21 cellular contexts compared by ENCODE assay signal in genomic region chr9:88819471-88819870, GRCh38.
DNase-seq lines count a peak whose midpoint lies in the region; ATAC-seq, FAIRE-seq and TF ChIP-seq lines count a peak whose summit lies in the region.
"Had no signal": no experiment of that assay in that cellular context is flagged by ENCODE, and none has a peak within 500 bp of the region (broad histone marks: within the 10 kb centered on the region; RNA-seq: fewer than 3 reads in every experiment).

No MANE protein-coding gene starts in this region.

- no peaks in the 10 kb centered on the region for H3K27me3 ChIP-seq in SK-N-SH (ENCODE audit: insufficient read depth)
- H3K27me3 ChIP-seq in astrocyte (ENCODE audit: insufficient read depth, low read length) = peaks cover 2% of the 10 kb centered on the region
- peaks cover 3 to 8% of the 10 kb centered on the region in 2 experiments for H3K27me3 ChIP-seq in mesenchymal stem cell (ENCODE audit: control insufficient read depth in 1 of 2, insufficient read depth in 1 of 2, low read length in 2 of 2)
- peaks cover 0 to 62% (median 0%) of the 10 kb centered on the region in 7 donors for H3K27me3 ChIP-seq in heart right ventricle

- intact Hi-C loops in heart right ventricle (cut with DNase I) = loop anchor here in 2 of 10 donors (10.0 kb wide), 1 partner anchor 175 kb away; the partner anchor contains the start of gene S1PR3 (in 2 of the 2)

- H3K9me3 ChIP-seq in SK-N-SH = no peaks in the 10 kb centered on the region
- no peaks in the 10 kb centered on the region for H3K9me3 ChIP-seq in astrocyte (ENCODE audit: insufficient read depth, low read depth, low read length)
- H3K9me3 ChIP-seq in mesenchymal stem cell (ENCODE audit: control insufficient read depth, low read length) = no peaks in the 10 kb centered on the region
- H3K9me3 ChIP-seq in heart right ventricle = peaks cover 0 to 15% (median 3%) of the 10 kb centered on the region in 11 donors
- H3K9me3 ChIP-seq: A549, HAP-1 had no signal

- no peak overlapping the region for H4K91ac ChIP-seq in mesenchymal stem cell (ENCODE audit: low read length)

- no peaks in the 10 kb centered on the region for H3K36me3 Mint-ChIP-seq in astrocyte (ENCODE audit: low read depth, unreplicated experiment)
- H3K36me3 Mint-ChIP-seq: CD4-positive, CD25-positive, alpha-beta regulatory T cell had no signal

- H3K9me2 ChIP-seq in SK-N-SH = no peaks in the 10 kb centered on the region

- H3K4me1 ChIP-seq in SK-N-SH (ENCODE audit: control insufficient read depth in 1 of 2, insufficient read depth in 2 of 2, low read depth in 1 of 2, low read length in 1 of 2) = peaks cover 28 to 47% of the 10 kb centered on the region in 2 experiments
- H3K4me1 ChIP-seq in astrocyte (ENCODE audit: insufficient read depth, low read length) = peaks cover 53% of the 10 kb centered on the region
- peaks cover 22% of the 10 kb centered on the region for H3K4me1 ChIP-seq in mesenchymal stem cell (ENCODE audit: control insufficient read depth, insufficient read depth, low read depth, low read length)
- peaks cover 3 to 37% (median 16%) of the 10 kb centered on the region in 9 donors for H3K4me1 ChIP-seq in heart right ventricle
- H3K4me1 ChIP-seq: HAP-1 had no signal

- H3K9ac ChIP-seq in SK-N-SH (no peak overlapping the region), astrocyte (ENCODE audit: low read length) (no peak overlapping the region), mesenchymal stem cell (ENCODE audit: low read length) (no peak overlapping the region)

- H3K79me2 ChIP-seq in SK-N-SH (ENCODE audit: insufficient read depth) (no peaks in the 10 kb centered on the region), astrocyte (ENCODE audit: insufficient read depth, low read length) (no peaks in the 10 kb centered on the region)

- ATAC-seq in SK-N-SH treated with all-trans-retinoic acid at 6 μM for 48 hours = no peak
- ATAC-seq in heart right ventricle = no peak
- no peak for ATAC-seq in GM19455 (IDR thresholded peaks at IDR 0.05; ENCODE audit: unreplicated experiment)

- no peak overlapping the region for H4K8ac ChIP-seq in mesenchymal stem cell (ENCODE audit: low read length)

- H3K36me3 ChIP-seq in SK-N-SH (replicated peaks in 1 of 2; ENCODE audit: control insufficient read depth in 1 of 2, insufficient read depth in 2 of 2, low read length in 1 of 2) = no peaks in the 10 kb centered on the region
- no peaks in the 10 kb centered on the region for H3K36me3 ChIP-seq in astrocyte (ENCODE audit: insufficient read depth, low read length)
- no peaks in the 10 kb centered on the region for H3K36me3 ChIP-seq in mesenchymal stem cell (ENCODE audit: control insufficient read depth in 1 of 2, insufficient read depth in 2 of 2, low read depth in 1 of 2, low read length in 2 of 2)
- no peaks in the 10 kb centered on the region for H3K36me3 ChIP-seq in heart right ventricle
- H3K36me3 ChIP-seq: HAP-1 had no signal

- H2AFZ ChIP-seq in SK-N-SH (ENCODE audit: low read depth) (no peak overlapping the region), astrocyte (ENCODE audit: low read depth, low read length) (no peak overlapping the region), mesenchymal stem cell (ENCODE audit: low read depth, low read length) (no peak overlapping the region)

- H3K4me3 ChIP-seq in SK-N-SH (ENCODE audit: low read depth in 2 of 2, low read length in 1 of 2) = no peak overlapping the region
- no peak overlapping the region for H3K4me3 ChIP-seq in astrocyte (ENCODE audit: insufficient read depth, low read depth, low read length)
- no peak overlapping the region for H3K4me3 ChIP-seq in mesenchymal stem cell (ENCODE audit: insufficient read depth in 1 of 2, low read depth in 1 of 2, low read length in 2 of 2)
- no peak overlapping the region for H3K4me3 ChIP-seq in heart right ventricle
- H3K4me3 ChIP-seq: A549, HAP-1 had no signal

- H3K27ac Mint-ChIP-seq in astrocyte (ENCODE audit: unreplicated experiment) = no peak overlapping the region
- H3K27ac Mint-ChIP-seq: CD4-positive, CD25-positive, alpha-beta regulatory T cell; CD8-positive, alpha-beta memory T cell; IgD-negative memory B cell had no signal

- H3K27ac ChIP-seq in SK-N-SH (ENCODE audit: low read depth in 2 of 2, low read length in 1 of 2) = peak overlapping the region; percentile 66 to 76; a peak in 2 of 4 replicates
- no peak overlapping the region for H3K27ac ChIP-seq in astrocyte (ENCODE audit: low read depth, low read length)
- peak overlapping the region; percentile 52 for H3K27ac ChIP-seq in mesenchymal stem cell (ENCODE audit: low read length, poor library complexity, severe bottlenecking)
- H3K27ac ChIP-seq in heart right ventricle = no peak overlapping the region
- H3K27ac ChIP-seq: 22Rv1, A549 had no signal

- H2BK15ac ChIP-seq in mesenchymal stem cell (ENCODE audit: low read depth, poor library complexity, severe bottlenecking) = no peak overlapping the region

- H3K14ac ChIP-seq in mesenchymal stem cell (ENCODE audit: low read length in 2 of 2) = no peak overlapping the region

- no peaks in the 10 kb centered on the region for H3K79me1 ChIP-seq in mesenchymal stem cell (replicated peaks; ENCODE audit: low read length, poor library complexity, severe bottlenecking)

- no peak for TF ChIP-seq CTCF in SK-N-SH (IDR thresholded peaks at IDR 0.05)
- TF ChIP-seq CTCF in astrocyte (IDR thresholded peaks at IDR 0.05; ENCODE audit: insufficient read depth, low read depth, low read length) = no peak
- TF ChIP-seq CTCF in heart right ventricle (IDR thresholded peaks at IDR 0.05) = no peak

- H3K23ac ChIP-seq in mesenchymal stem cell (ENCODE audit: low read length in 2 of 2) = no peak overlapping the region

- peaks cover 41% of the 10 kb centered on the region for H3K4me1 Mint-ChIP-seq in astrocyte (ENCODE audit: low read depth, unreplicated experiment)
- H3K4me1 Mint-ChIP-seq: CD4-positive, CD25-positive, alpha-beta regulatory T cell; CD8-positive, alpha-beta memory T cell had no signal

- H4K20me1 ChIP-seq in SK-N-SH (ENCODE audit: insufficient read depth) (no peaks in the 10 kb centered on the region), astrocyte (ENCODE audit: insufficient read depth, low read length) (no peaks in the 10 kb centered on the region)

- no peak for FAIRE-seq in astrocyte (lab: Jason Lieb, UNC)
- FAIRE-seq: A549, GM12892, GM18507, HTR-8/SVneo had no signal

- WGBS in SK-N-SH (ENCODE audit: low lambda C conversion rate) = 93% methylated on average over 2 of the region's 2 CpGs
- 93% methylated on average over 2 of the region's 2 CpGs for WGBS in mesenchymal stem cell
- 92 to 96% methylated on average over 2 of the region's 2 CpGs for WGBS in heart right ventricle, 2 donors

- H3K4ac ChIP-seq in mesenchymal stem cell (ENCODE audit: low read depth in 1 of 2, low read length in 2 of 2) = peak overlapping the region in 1 of 2 experiments; percentile 50

- TF ChIP-seq RAD21 in SK-N-SH (IDR thresholded peaks at IDR 0.05; ENCODE audit: low read length) = no peak

- DNase-seq in SK-N-SH = no peak
- peak; percentile 60 for DNase-seq in astrocyte (ENCODE audit: low read depth)
- DNase-seq in mesenchymal stem cell = no peak
- no peak for DNase-seq in GM19238 (ENCODE audit: insufficient read length, low spot score)
- DNase-seq in heart right ventricle = no peak
- DNase-seq in EL = no peak
- DNase-seq: C1 segment of cervical spinal cord; CD4-positive, CD25-positive, alpha-beta regulatory T cell; CD8-positive, alpha-beta memory T cell; COR-L47; DMS 273 treated with DMSO at 0.1 percent for 48 hours; GDM1 had no signal

- peaks cover 3% of the 10 kb centered on the region for H3K27me3 Mint-ChIP-seq in astrocyte (ENCODE audit: low read depth, unreplicated experiment)

- no peak overlapping the region for H2BK120ac ChIP-seq in mesenchymal stem cell (ENCODE audit: low read depth, low read length)

- POLR2A ChIA-PET in SK-N-SH (lab: Yijun Ruan, JAX) = no interaction called here

- H3K18ac ChIP-seq in mesenchymal stem cell (ENCODE audit: low read depth in 1 of 2, low read length in 2 of 2) = peak overlapping the region in 1 of 2 experiments; percentile 28

- H3K4me3 Mint-ChIP-seq in astrocyte (ENCODE audit: unreplicated experiment) = no peak overlapping the region
- H3K4me3 Mint-ChIP-seq: CD4-positive, CD25-positive, alpha-beta regulatory T cell; CD8-positive, alpha-beta memory T cell had no signal

- no peak for TF ChIP-seq EP300 in SK-N-SH (IDR thresholded peaks at IDR 0.05; ENCODE audit: borderline replicate concordance in 1 of 2, low read depth in 1 of 2, low read length in 1 of 2)

- H3K4me2 ChIP-seq in SK-N-SH (peak overlapping the region; percentile 54; the same call in 1 of the 2 replicates), astrocyte (ENCODE audit: low read length) (peak overlapping the region; percentile 83), mesenchymal stem cell (ENCODE audit: low read length, poor library complexity, severe bottlenecking) (no peak overlapping the region)
- H3K4me2 ChIP-seq: A549 had no signal

- peaks cover 19% of the 10 kb centered on the region for H3F3A ChIP-seq in SK-N-SH (replicated peaks; ENCODE audit: insufficient read depth)

- no peak overlapping the region for H2AK5ac ChIP-seq in mesenchymal stem cell (ENCODE audit: low read length, severe bottlenecking)

- peaks cover 1% of the 10 kb centered on the region for H3K9me3 Mint-ChIP-seq in astrocyte (ENCODE audit: unreplicated experiment)

- CTCF ChIA-PET in SK-N-SH (lab: Yijun Ruan, JAX) = no interaction called here

- peak overlapping the region in 1 of 2 experiments; percentile 70 for H2BK12ac ChIP-seq in mesenchymal stem cell (ENCODE audit: low read length in 2 of 2)

- no peak overlapping the region for H2BK5ac ChIP-seq in mesenchymal stem cell (ENCODE audit: low read depth, low read length, poor library complexity, severe bottlenecking)

TF ChIP-seq in SK-N-SH treated with all-trans-retinoic acid at 6 μM for 48 hours, 23 proteins besides CTCF, POLR2A, EP300 and RAD21 (continues in another document):
- no peak for TF ChIP-seq ARNTL (CRISPR knock-in tag; IDR thresholded peaks at IDR 0.05; ENCODE audit: borderline replicate concordance, low read depth)
- TF ChIP-seq RARB (CRISPR knock-in tag; IDR thresholded peaks at IDR 0.05) = no peak
- no peak for TF ChIP-seq SNAI2 (CRISPR knock-in tag; IDR thresholded peaks at IDR 0.05)
- no peak for TF ChIP-seq ZNF8 (CRISPR knock-in tag; IDR thresholded peaks at IDR 0.05)
- no peak for TF ChIP-seq ZFP3 (CRISPR knock-in tag; IDR thresholded peaks at IDR 0.05)
- no peak for TF ChIP-seq ISL1 (CRISPR knock-in tag; IDR thresholded peaks at IDR 0.05)

Comparison
In these comparisons a context has a peak if more than half of its experiments do, and no peak if none do; other contexts are left out.
1. H3K27ac ChIP-seq: peak in SK-N-SH (2 of 2) and mesenchymal stem cell (single experiment); none in astrocyte (single experiment) and heart right ventricle (0 of 10).